ENCODE assay signal across 15 cellular contexts in the genomic region with DNA sequence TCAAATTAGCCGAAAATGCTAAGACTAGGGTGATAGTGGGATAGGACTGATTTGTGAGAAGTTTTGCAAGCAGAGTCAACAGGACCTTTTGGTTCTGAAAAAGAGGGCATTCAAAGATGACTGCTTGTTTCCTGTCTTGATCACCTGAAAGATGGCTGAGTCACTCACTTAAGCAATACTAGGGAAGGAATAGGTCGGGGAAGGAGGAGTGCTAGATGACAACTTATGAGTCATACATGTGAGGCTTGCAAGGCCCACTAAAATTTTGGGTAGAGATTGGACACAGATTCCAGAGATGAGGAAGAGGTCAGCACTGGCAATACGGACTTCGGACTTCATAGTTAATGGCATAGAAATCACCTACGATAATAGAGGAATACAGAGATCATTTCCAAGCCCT.
A peak's percentile ranks its signal among the peaks of the same experiment; 100 is the strongest.
DNase-seq lines count a peak whose midpoint lies in the region; ATAC-seq, FAIRE-seq and TF ChIP-seq lines count a peak whose summit lies in the region.
"Had no signal": no experiment of that assay in that cellular context is flagged by ENCODE, and none has a peak within 500 bp of the region (broad histone marks: within the 10 kb centered on the region; RNA-seq: fewer than 3 reads in every experiment).

No MANE protein-coding gene starts in this region.

- no peak for TF ChIP-seq EP300 in transverse colon (IDR thresholded peaks at IDR 0.05; ENCODE audit: low read depth)

- H3K4me3 ChIP-seq in HEK293 (ENCODE audit: low read depth, low read length) (no peak overlapping the region), PC-9 (no peak overlapping the region), small intestine (ENCODE audit: low read depth in 1 of 2, low read length in 2 of 2) (no peak overlapping the region), transverse colon (no peak overlapping the region)
- H3K4me3 ChIP-seq: dorsolateral prefrontal cortex, heart right ventricle had no signal

- DNase-seq in PC-9, result peak; percentile 40 to 88
- DNase-seq in fibroblast of peridontal ligament (ENCODE audit: extremely low read depth), result peak; percentile 8
- DNase-seq in small intestine, result peak; percentile 76
- no peak for DNase-seq in activated T-cell treated with anti-CD3 and anti-CD28 coated beads for 4 hours
- no peak for DNase-seq in HuH-7.5 (ENCODE audit: low spot score)
- DNase-seq in transverse colon, result no peak
- DNase-seq: activated naive CD8-positive, alpha-beta T cell treated with anti-CD3 and anti-CD28 coated beads for 36 hours; DND-41; dorsolateral prefrontal cortex; heart right ventricle; NCI-H2029; substantia nigra; T1000 had no signal

- H3K36me3 ChIP-seq in HEK293 (ENCODE audit: control insufficient read depth in 2 of 2, insufficient read depth in 1 of 2, low read length in 2 of 2) (no peaks in the 10 kb centered on the region; a peak in 1 of 3 replicates), PC-9 (ENCODE audit: low read depth) (peaks cover 22% of the 10 kb centered on the region; the same call in 1 of the 2 replicates), small intestine (ENCODE audit: control insufficient read depth in 2 of 2, insufficient read depth in 2 of 2, low read length in 2 of 2) (no peaks in the 10 kb centered on the region), transverse colon (peaks cover 0 to 5% (median 0%) of the 10 kb centered on the region in 4 donors)
- H3K36me3 ChIP-seq: heart right ventricle had no signal

- H4K20me1 ChIP-seq in PC-9 (ENCODE audit: insufficient read depth), result no peaks in the 10 kb centered on the region

- H3K9me3 ChIP-seq in HEK293 (ENCODE audit: control insufficient read depth, insufficient read depth, low read depth, low read length) (no peaks in the 10 kb centered on the region), PC-9 (ENCODE audit: insufficient read depth, low read depth) (peaks cover 33% of the 10 kb centered on the region), small intestine (ENCODE audit: control insufficient read depth, low read depth) (no peaks in the 10 kb centered on the region), transverse colon (peaks cover 7 to 9% of the 10 kb centered on the region in 2 donors)

- no peak for ATAC-seq in GM18867 (IDR thresholded peaks at IDR 0.05; ENCODE audit: unreplicated experiment)
- ATAC-seq: heart right ventricle had no signal

- CTCF ChIA-PET in HEK293 (lab: Yijun Ruan, JAX), result interaction anchor here (0.6 kb wide), 2 partner anchors 12 to 908 kb away, joined by 3 to 10 read pairs; no protein-coding TSS in a partner anchor
- CTCF ChIA-PET in PC-9 (lab: Charles Lee), result interaction anchor here (0.5 to 0.6 kb wide), 2 partner anchors 173 to 1869 kb away, joined by 5 to 14 read pairs; no protein-coding TSS in a partner anchor

- no peak overlapping the region for H3K27ac ChIP-seq in HEK293 (ENCODE audit: extremely low read depth, low read depth, low read length)
- H3K27ac ChIP-seq in PC-9, result peak overlapping the region; percentile 77
- H3K27ac ChIP-seq in small intestine (ENCODE audit: low read depth in 1 of 2, low read length in 1 of 2), result peak overlapping the region in 1 of 2 donors; percentile 56
- no peak overlapping the region for H3K27ac ChIP-seq in transverse colon
- H3K27ac ChIP-seq: dorsolateral prefrontal cortex, heart right ventricle had no signal

- TF ChIP-seq CTCF in HEK293 (tag by site-specific recombination; IDR thresholded peaks at IDR 0.05) (no peak), PC-9 (conservative IDR thresholded peaks at IDR 0.05) (no peak), transverse colon (IDR thresholded peaks at IDR 0.05) (no peak)

- H3F3A ChIP-seq in PC-9 (ENCODE audit: insufficient read depth, low read depth), result peaks cover 14% of the 10 kb centered on the region

- no peaks in the 10 kb centered on the region for H3K9me2 ChIP-seq in PC-9 (ENCODE audit: insufficient read depth)

- intact Hi-C loops in PC-9 (cut with micrococcal nuclease; ENCODE audit: unreplicated experiment) (loop anchor here (2.0 kb wide), 1 partner anchor 89 kb away; a partner anchor contains a TSS), transverse colon (cut with DNase I; ENCODE audit: low total_unique reads) (no loop called here)

- 55 to 78% (median 68%) methylated on average over 5 of the region's 5 CpGs for WGBS in small intestine, 3 donors
- WGBS in transverse colon (ENCODE audit: low coverage in 1 of 2), 2 donors, result 90 to 100% methylated on average over 1 to 5 of the region's 5 CpGs

- BruUV-seq in PC-9 (replicated peaks; lab: Mats Ljungman, UMichigan), result no TSS peak

- H3K4me1 ChIP-seq in HEK293 (ENCODE audit: control insufficient read depth, insufficient read depth, low read length), result peaks cover 3% of the 10 kb centered on the region; the same call in 1 of the 2 replicates
- H3K4me1 ChIP-seq in PC-9 (replicated peaks; ENCODE audit: insufficient read depth), result peaks cover 19% of the 10 kb centered on the region
- H3K4me1 ChIP-seq in small intestine (ENCODE audit: control insufficient read depth in 2 of 2, insufficient read depth in 1 of 2, low read depth in 1 of 2, low read length in 1 of 2), result no peaks in the 10 kb centered on the region
- peaks cover 0 to 3% (median 0%) of the 10 kb centered on the region in 4 donors for H3K4me1 ChIP-seq in transverse colon
- H3K4me1 ChIP-seq: heart right ventricle had no signal

- no peak for FAIRE-seq in small intestine (lab: Jason Lieb, UNC)

- H3K79me2 ChIP-seq in PC-9 (ENCODE audit: low read depth), result no peaks in the 10 kb centered on the region

- no peak overlapping the region for H2AFZ ChIP-seq in PC-9

- H3K27me3 ChIP-seq in PC-9 (ENCODE audit: insufficient read depth, low read depth) (no peaks in the 10 kb centered on the region), small intestine (ENCODE audit: control insufficient read depth in 2 of 2, insufficient read depth in 2 of 2, low read length in 2 of 2) (no peaks in the 10 kb centered on the region), transverse colon (no peaks in the 10 kb centered on the region)
- H3K27me3 ChIP-seq: dorsolateral prefrontal cortex, heart right ventricle had no signal

- peak overlapping the region; percentile 34 for H3K4me2 ChIP-seq in PC-9

- POLR2A ChIA-PET in HEK293 (lab: Yijun Ruan, JAX) (no interaction called here), PC-9 (lab: Charles Lee; ENCODE audit: unreplicated experiment) (no interaction called here)

- in situ Hi-C loops in transverse colon (cut with MboI; ENCODE audit: low pct_ligation_motif_present in 1 of 4, low pct_unique_long_range_greater_than_20kb in 1 of 4, low sequenced_read_pairs in 3 of 4), result no loop called here

- no peak for TF ChIP-seq POLR2A in transverse colon (IDR thresholded peaks at IDR 0.05)

TF ChIP-seq in HEK293, 187 proteins besides CTCF, POLR2A, EP300 and RAD21:
- TF ChIP-seq ZNF555 (tag by site-specific recombination; conservative IDR thresholded peaks at IDR 0.05), result no peak
- TF ChIP-seq, protein P1, sequence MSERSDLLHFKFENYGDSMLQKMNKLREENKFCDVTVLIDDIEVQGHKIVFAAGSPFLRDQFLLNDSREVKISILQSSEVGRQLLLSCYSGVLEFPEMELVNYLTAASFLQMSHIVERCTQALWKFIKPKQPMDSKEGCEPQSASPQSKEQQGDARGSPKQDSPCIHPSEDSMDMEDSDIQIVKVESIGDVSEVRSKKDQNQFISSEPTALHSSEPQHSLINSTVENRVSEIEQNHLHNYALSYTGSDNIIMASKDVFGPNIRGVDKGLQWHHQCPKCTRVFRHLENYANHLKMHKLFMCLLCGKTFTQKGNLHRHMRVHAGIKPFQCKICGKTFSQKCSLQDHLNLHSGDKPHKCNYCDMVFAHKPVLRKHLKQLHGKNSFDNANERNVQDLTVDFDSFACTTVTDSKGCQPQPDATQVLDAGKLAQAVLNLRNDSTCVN (tag by site-specific recombination; optimal IDR thresholded peaks at IDR 0.05), result no peak
- 0 out of 2 replicates have a peak, but pooled peaks have one; percentile 11 for TF ChIP-seq SP7 (tag by site-specific recombination; IDR thresholded peaks at IDR 0.05)

Comparison
In these comparisons a context has a peak if more than half of its experiments do, and no peak if none do; other contexts are left out.
1. DNase-seq: peak in PC-9 (2 of 2), fibroblast of peridontal ligament (single experiment) and small intestine (single experiment); none in activated T-cell treated with anti-CD3 and anti-CD28 coated beads for 4 hours (single experiment), HuH-7.5 (single experiment) and transverse colon (single experiment).